Comparison of ENCODE assay signal across 24 cellular contexts in genomic region chr4:187485676-187486075, GRCh38.
DNase-seq lines count a peak whose midpoint lies in the region; ATAC-seq, FAIRE-seq and TF ChIP-seq lines count a peak whose summit lies in the region.
"Had no signal": no experiment of that assay in that cellular context is flagged by ENCODE, and none has a peak within 500 bp of the region (broad histone marks: within the 10 kb centered on the region; RNA-seq: fewer than 3 reads in every experiment).

No MANE protein-coding gene starts in this region.

- H3K9me3 ChIP-seq in MG63 (peaks cover 4% of the 10 kb centered on the region), pancreas (no peaks in the 10 kb centered on the region)
- H3K9me3 ChIP-seq: BE2C had no signal

- no peak for FAIRE-seq in pancreas (lab: Jason Lieb, UNC)
- FAIRE-seq: A204.1, G401.6, GM12891, GM19239 had no signal

- intact Hi-C loops in pancreas (cut with DNase I), result no loop called here

- no peak overlapping the region for H3K4me3 ChIP-seq in MG63
- no peak overlapping the region for H3K4me3 ChIP-seq in pancreas
- H3K4me3 ChIP-seq: BLaER1 had no signal

- no peaks in the 10 kb centered on the region for H3K36me3 ChIP-seq in MG63
- H3K36me3 ChIP-seq in pancreas, result no peaks in the 10 kb centered on the region
- H3K36me3 ChIP-seq: BE2C, BLaER1 had no signal

- DNase-seq in MG63 (peak; percentile 30), cerebellum (ENCODE audit: low spot score) (peak; percentile 77), pancreas (no peak), putamen (ENCODE audit: low spot score) (no peak)
- no peak for DNase-seq in activated CD4-positive, CD25-positive, alpha-beta regulatory T cell treated with anti-CD3 and anti-CD28 coated beads, Interleukin-2, amount 50 U/mL, for 72 hours
- DNase-seq: 8988T; ACHN; BE2C; CD4-positive, alpha-beta memory T cell; CD4-positive, CD25-positive, alpha-beta regulatory T cell; CD8-positive, alpha-beta memory T cell; COR-L47; DMS 273 treated with DMSO at 0.1 percent for 48 hours; DMS153; DMS53; DMS79; DND-41; EL; GF-D8 had no signal

- no peak for ATAC-seq in pancreas

- no peak overlapping the region for H3K27ac ChIP-seq in pancreas
- H3K27ac ChIP-seq: BLaER1 had no signal

- H3K4me1 ChIP-seq in pancreas, result no peaks in the 10 kb centered on the region
- H3K4me1 ChIP-seq: BE2C, BLaER1 had no signal

- no peaks in the 10 kb centered on the region for H3K27me3 ChIP-seq in MG63
- H3K27me3 ChIP-seq in pancreas, result no peaks in the 10 kb centered on the region
- H3K27me3 ChIP-seq: BE2C, BLaER1 had no signal

- TF ChIP-seq CTCF in pancreas (IDR thresholded peaks at IDR 0.05), result no peak

- WGBS in pancreas, 2 donors, result 57 to 59% methylated on average over 2 of the region's 2 CpGs

Comparison
In these comparisons a context has a peak if more than half of its experiments do, and no peak if none do; other contexts are left out.
1. DNase-seq: peak in MG63 (single experiment) and cerebellum (single experiment); none in activated CD4-positive, CD25-positive, alpha-beta regulatory T cell treated with anti-CD3 and anti-CD28 coated beads, Interleukin-2, amount 50 U/mL, for 72 hours (single experiment), pancreas (0 of 6) and putamen (single experiment).